Comparison of ENCODE assay signal across 12 cellular contexts in the genomic region with DNA sequence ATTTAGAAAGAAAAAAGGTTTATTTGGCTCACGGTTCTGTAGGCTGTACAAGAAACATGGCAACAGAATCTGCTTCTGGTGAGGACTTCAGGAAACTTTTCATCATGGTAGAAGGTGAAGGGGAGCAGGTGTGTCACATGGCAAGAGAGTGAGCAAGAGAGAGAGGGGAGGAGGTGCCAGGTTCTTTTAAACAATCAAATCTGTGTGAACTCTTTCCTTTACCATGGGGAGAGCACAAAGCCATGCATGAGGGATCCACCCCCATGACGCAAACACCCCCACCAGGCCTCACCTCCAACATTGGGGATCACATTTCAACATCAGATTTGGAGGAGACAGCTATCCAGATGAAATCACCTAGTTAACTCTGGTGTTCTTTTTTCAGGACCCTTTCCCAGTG.
A peak's percentile ranks its signal among the peaks of the same experiment; 100 is the strongest.
DNase-seq lines count a peak whose midpoint lies in the region; ATAC-seq, FAIRE-seq and TF ChIP-seq lines count a peak whose summit lies in the region.
"Had no signal": no experiment of that assay in that cellular context is flagged by ENCODE, and none has a peak within 500 bp of the region (broad histone marks: within the 10 kb centered on the region; RNA-seq: fewer than 3 reads in every experiment).

No MANE protein-coding gene starts in this region.

- ATAC-seq in HG02884 (IDR thresholded peaks at IDR 0.05; ENCODE audit: unreplicated experiment) (peak; percentile 7), psoas muscle (no peak)

- DNase-seq in GM12892 (ENCODE audit: insufficient read length) = no peak
- no peak for DNase-seq in psoas muscle
- no peak for DNase-seq in effector CD8-positive, alpha-beta T cell (lab: John Stamatoyannopoulos, UW)
- DNase-seq in NK-92 treated with Interleukin-12 subunit alpha and Interleukin-12 subunit beta, amount 100 ng/mL, for 24 hours (lab: John Stamatoyannopoulos, UW) = no peak
- DNase-seq in frontal cortex (ENCODE audit: low spot score in 2 of 2) = no peak
- DNase-seq: cerebellar nuclear complex, foreskin melanocyte, mesendoderm, retina, T-helper 9 cell had no signal

- WGBS in psoas muscle, 3 donors = 70 to 86% (median 80%) methylated on average over 2 of the region's 2 CpGs

- H3K4me1 ChIP-seq in psoas muscle = peaks cover 47% of the 10 kb centered on the region

- no peaks in the 10 kb centered on the region for H3K27me3 ChIP-seq in psoas muscle (ENCODE audit: insufficient read depth in 3 of 3, low read length in 2 of 3)

- H3K4me3 Mint-ChIP-seq in brain = no peak overlapping the region

- peak overlapping the region in 3 of 5 experiments; percentile 24 to 71 (median 31) for H3K27ac Mint-ChIP-seq in brain

- peaks cover 7% of the 10 kb centered on the region for H3K36me3 Mint-ChIP-seq in brain

- H3K36me3 ChIP-seq in psoas muscle (ENCODE audit: insufficient read depth in 1 of 2, low read depth in 1 of 2) = no peaks in the 10 kb centered on the region

- H3K4me3 ChIP-seq in psoas muscle = peak overlapping the region; percentile 52

- TF ChIP-seq POLR2A in GM12892 (IDR thresholded peaks at IDR 0.05; ENCODE audit: low read depth, low read length) = no peak

- no peaks in the 10 kb centered on the region for H3K27me3 Mint-ChIP-seq in brain

- H3K4me1 Mint-ChIP-seq in brain = peaks cover 71% of the 10 kb centered on the region

- H3K9me3 Mint-ChIP-seq in brain = peaks cover 0 to 4% (median 0%) of the 10 kb centered on the region in 5 experiments

- peak overlapping the region; percentile 64 for H3K27ac ChIP-seq in psoas muscle

- no peak for TF ChIP-seq CTCF in brain (conservative IDR thresholded peaks at IDR 0.05)
- TF ChIP-seq CTCF in psoas muscle (IDR thresholded peaks at IDR 0.05) = no peak

- intact Hi-C loops in psoas muscle (cut with DNase I) = loop anchor here in 1 of 2 donors (5.0 to 10.0 kb wide), 2 partner anchors 68 to 306 kb away; no protein-coding TSS in a partner anchor

- H3K9me3 ChIP-seq in psoas muscle = no peaks in the 10 kb centered on the region

- FAIRE-seq in GM12892 (lab: Jason Lieb, UNC) = peak; percentile 63
- FAIRE-seq in frontal cortex (lab: Jason Lieb, UNC) = no peak
